ENCODE assay signal across 8 cellular contexts in genomic region chr4:83285022-83285387, GRCh38. TPM values are rescaled to one million over a fixed set of nuclear protein-coding genes. Genes with fewer than 3 reads are reported as not detected.
DNase-seq lines count a peak whose midpoint lies in the region; ATAC-seq and TF ChIP-seq lines count a peak whose summit lies in the region.

No MANE protein-coding gene starts in this region.

- peaks cover 57% of the 10 kb centered on the region for H3K4me1 Mint-ChIP-seq in CD14-positive monocyte
- H3K4me1 Mint-ChIP-seq in activated T-helper 17 cell treated with anti-CD3 and anti-CD28 coated beads, Interleukin-2, amount 50 U/mL, for 72 hours: peaks cover 18% of the 10 kb centered on the region

- peaks cover 16% of the 10 kb centered on the region for H3K4me1 ChIP-seq in neuron (ENCODE audit: insufficient read depth, low read length)

- H2AFZ ChIP-seq in neuron (ENCODE audit: low read depth, low read length): peak overlapping the region; percentile 99

- intact Hi-C loops in CD14-positive monocyte (cut with micrococcal nuclease): loop anchor here (2.0 to 10.0 kb wide), 5 partner anchors 30 to 420 kb away; partner anchors contain the start of genes HELQ (in 1 of the 2), HPSE (in 1 of the 2) and MRPS18C (in 1 of the 2)

- peak overlapping the region; percentile 66 for H3K4me3 ChIP-seq in neuron (ENCODE audit: low read length)

- DNase-seq in CD14-positive monocyte (ENCODE audit: low spot score) (peak; percentile 79), NAMALWA (ENCODE audit: low spot score) (peak; percentile 74), germinal center (ENCODE audit: low spot score) (peak; percentile 40)

- H3K27ac Mint-ChIP-seq in CD14-positive monocyte: peak overlapping the region; percentile 99 to 100 (median 100)
- peak overlapping the region; percentile 93 for H3K27ac Mint-ChIP-seq in activated T-helper 17 cell treated with anti-CD3 and anti-CD28 coated beads, Interleukin-2, amount 50 U/mL, for 72 hours

- peak; percentile 5 for ATAC-seq in GM18909 (IDR thresholded peaks at IDR 0.05; ENCODE audit: poor library complexity, unreplicated experiment)
- peak; percentile 34 for ATAC-seq in activated T-helper 17 cell treated with anti-CD3 and anti-CD28 coated beads, Interleukin-2, amount 50 U/mL, for 72 hours (replicated peaks)
- ATAC-seq in GM18873 (IDR thresholded peaks at IDR 0.05; ENCODE audit: low FRiP score, unreplicated experiment): no peak
- no peak for ATAC-seq in GM21786 (IDR thresholded peaks at IDR 0.05; ENCODE audit: unreplicated experiment)

- TF ChIP-seq CTCF in CD14-positive monocyte (IDR thresholded peaks at IDR 0.05): no peak

- H3K9me3 ChIP-seq in neuron (ENCODE audit: low read length): no peaks in the 10 kb centered on the region

- H3K27me3 Mint-ChIP-seq in CD14-positive monocyte (ENCODE audit: low read depth in 3 of 3): no peaks in the 10 kb centered on the region
- H3K27me3 Mint-ChIP-seq in activated T-helper 17 cell treated with anti-CD3 and anti-CD28 coated beads, Interleukin-2, amount 50 U/mL, for 72 hours: no peaks in the 10 kb centered on the region

- peaks cover 0 to 3% of the 10 kb centered on the region in 2 donors for H3K36me3 Mint-ChIP-seq in CD14-positive monocyte
- H3K36me3 Mint-ChIP-seq in activated T-helper 17 cell treated with anti-CD3 and anti-CD28 coated beads, Interleukin-2, amount 50 U/mL, for 72 hours (ENCODE audit: low read depth): no peaks in the 10 kb centered on the region

- H3K27me3 ChIP-seq in neuron (ENCODE audit: insufficient read depth, low read length): no peaks in the 10 kb centered on the region

- H3K36me3 ChIP-seq in neuron (ENCODE audit: insufficient read depth, low read length): no peaks in the 10 kb centered on the region

- H3K9me3 Mint-ChIP-seq in CD14-positive monocyte: peaks cover 0 to 4% (median under 1%) of the 10 kb centered on the region in 7 donors
- H3K9me3 Mint-ChIP-seq in activated T-helper 17 cell treated with anti-CD3 and anti-CD28 coated beads, Interleukin-2, amount 50 U/mL, for 72 hours: no peaks in the 10 kb centered on the region

- H3K4me3 Mint-ChIP-seq in CD14-positive monocyte: peak overlapping the region; percentile 83 to 96
- peak overlapping the region; percentile 92 for H3K4me3 Mint-ChIP-seq in activated T-helper 17 cell treated with anti-CD3 and anti-CD28 coated beads, Interleukin-2, amount 50 U/mL, for 72 hours

RNA-seq across cellular contexts. Expression of gene COQ2, which starts 0.4 kb away (rescaled TPM):
- 10 to 100 TPM; 40.7 to 48.6 TPM for polyA plus RNA-seq in CD14-positive monocyte
- 10 to 100 TPM in 1 of 2 donors, 1 to 10 TPM in 1; 7.5 to 12.7 TPM for total RNA-seq in activated T-helper 17 cell treated with anti-CD3 and anti-CD28 coated beads, Interleukin-2, amount 50 U/mL, for 72 hours

RNA-seq across cellular contexts. Expression of gene HPSE, which starts 49.6 kb away (rescaled TPM):
- 10 to 100 TPM; 31.2 to 65.8 TPM for polyA plus RNA-seq in CD14-positive monocyte
- total RNA-seq in activated T-helper 17 cell treated with anti-CD3 and anti-CD28 coated beads, Interleukin-2, amount 50 U/mL, for 72 hours: 10 to 100 TPM; 12.3 to 13.7 TPM

Comparison
In these comparisons a context has a peak if more than half of its experiments do, and no peak if none do; other contexts are left out.
1. ATAC-seq: peak in GM18909 (single experiment) and activated T-helper 17 cell treated with anti-CD3 and anti-CD28 coated beads, Interleukin-2, amount 50 U/mL, for 72 hours (single experiment); none in GM18873 (single experiment) and GM21786 (single experiment).
2. Peak in every context shown above with its lines, with median percentiles within 50 percentile points of each other: DNase-seq.